Comparison of ENCODE assay signal across 1 cellular context in genomic region chr16:22859925-22860324, GRCh38.
TF ChIP-seq lines count a peak whose summit lies in the region.

No MANE protein-coding gene starts in this region.

TF ChIP-seq in K562, 482 proteins besides CTCF, POLR2A, EP300 and RAD21:
- TF ChIP-seq ZNF263 (CRISPR knock-in tag; IDR thresholded peaks at IDR 0.05; ENCODE audit: borderline replicate concordance): no peak
- peak; percentile 56; the same call in 1 of the 2 replicates for TF ChIP-seq CHD2 (IDR thresholded peaks at IDR 0.05; ENCODE audit: low read depth, low read length)
TF ChIP-seq in K562: peak in this region for 1.
